Comparison of ENCODE assay signal across 1 cellular context in genomic region chr17:42183741-42184711, GRCh38.
TF ChIP-seq lines count a peak whose summit lies in the region.

No MANE protein-coding gene starts in this region.

TF ChIP-seq in IMR-90, 13 proteins besides CTCF, POLR2A, EP300 and RAD21:
- peak; percentile 24 for TF ChIP-seq RCOR1 (IDR thresholded peaks at IDR 0.05; ENCODE audit: insufficient replicate concordance, low read length)
- peak; percentile 52 for TF ChIP-seq SMC3 (IDR thresholded peaks at IDR 0.05; ENCODE audit: low read depth, low read length)
- TF ChIP-seq CHD1 (IDR thresholded peaks at IDR 0.05; ENCODE audit: low read depth, low read length) = no peak
- no peak for TF ChIP-seq BHLHE40 (IDR thresholded peaks at IDR 0.05; ENCODE audit: low read depth, low read length)
- no peak for TF ChIP-seq MAFK (IDR thresholded peaks at IDR 0.05; ENCODE audit: low read depth, low read length)
- peak; percentile 65; the same call in 1 of the 2 replicates for TF ChIP-seq MAZ (IDR thresholded peaks at IDR 0.05; ENCODE audit: borderline replicate concordance, low read depth, low read length)
- TF ChIP-seq ELK1 (IDR thresholded peaks at IDR 0.05; ENCODE audit: borderline replicate concordance, low read depth, low read length) = no peak
- TF ChIP-seq NFE2L2 (IDR thresholded peaks at IDR 0.05; ENCODE audit: low read depth, low read length) = 0 out of 2 replicates have a peak, but pooled peaks have one; percentile 2
- peak; percentile 61; the same call in 1 of the 2 replicates for TF ChIP-seq MXI1 (IDR thresholded peaks at IDR 0.05; ENCODE audit: borderline replicate concordance, low read depth, low read length)
- no peak for TF ChIP-seq USF2 (IDR thresholded peaks at IDR 0.05; ENCODE audit: low read depth, low read length)
- no peak for TF ChIP-seq RFX5 (IDR thresholded peaks at IDR 0.05; ENCODE audit: low read depth, low read length)
- no peak for TF ChIP-seq CEBPB (IDR thresholded peaks at IDR 0.05; ENCODE audit: low read depth, low read length)
- no peak for TF ChIP-seq FOS (IDR thresholded peaks at IDR 0.05; ENCODE audit: low read depth, low read length)
